ENCODE assay signal across 10 cellular contexts in genomic region chr6:122323361-122323760, GRCh38.
DNase-seq lines count a peak whose midpoint lies in the region; ATAC-seq and TF ChIP-seq lines count a peak whose summit lies in the region.
"Had no signal": no experiment of that assay in that cellular context is flagged by ENCODE, and none has a peak within 500 bp of the region (broad histone marks: within the 10 kb centered on the region; RNA-seq: fewer than 3 reads in every experiment).

No MANE protein-coding gene starts in this region.

- no peaks in the 10 kb centered on the region for H3K9me3 Mint-ChIP-seq in activated CD4-positive, alpha-beta memory T cell treated with anti-CD3 and anti-CD28 coated beads for 36 hours

- H3K4me1 ChIP-seq in A673 (ENCODE audit: insufficient read depth, low read length, poor library complexity, severe bottlenecking): peaks cover 17% of the 10 kb centered on the region
- no peaks in the 10 kb centered on the region for H3K4me1 ChIP-seq in liver (ENCODE audit: control insufficient read depth in 4 of 4, insufficient read depth in 4 of 4, low read length in 3 of 4)

- ATAC-seq in GM21786 (IDR thresholded peaks at IDR 0.05; ENCODE audit: unreplicated experiment) (peak; percentile 23), GM19328 (IDR thresholded peaks at IDR 0.05; ENCODE audit: unreplicated experiment) (no peak), HG02938 (IDR thresholded peaks at IDR 0.05; ENCODE audit: unreplicated experiment) (no peak)

- peak overlapping the region; percentile 30 for H3K4me3 ChIP-seq in A673 (ENCODE audit: low read depth, low read length, poor library complexity, severe bottlenecking)
- H3K4me3 ChIP-seq in liver (ENCODE audit: low read depth in 1 of 3, low read length in 3 of 3): peak overlapping the region in 2 of 3 donors; percentile 53 to 59

- peak overlapping the region; percentile 73 for H3K4me3 Mint-ChIP-seq in activated CD4-positive, alpha-beta memory T cell treated with anti-CD3 and anti-CD28 coated beads for 36 hours

- H3K27me3 Mint-ChIP-seq in activated CD4-positive, alpha-beta memory T cell treated with anti-CD3 and anti-CD28 coated beads for 36 hours: peaks cover 2% of the 10 kb centered on the region

- no peak for TF ChIP-seq RAD21 in liver (IDR thresholded peaks at IDR 0.05)

- no peak overlapping the region for H3K27ac ChIP-seq in A673 (ENCODE audit: low read depth, low read length, poor library complexity, severe bottlenecking)
- no peak overlapping the region for H3K27ac ChIP-seq in liver (ENCODE audit: low read depth in 1 of 2, low read length in 2 of 2)
- no peak overlapping the region for H3K27ac ChIP-seq in caudate nucleus (ENCODE audit: low read depth, low read length)

- H3K9ac ChIP-seq in liver (ENCODE audit: low read depth in 1 of 2, low read length in 2 of 2): no peak overlapping the region

- H3K27ac Mint-ChIP-seq in activated CD4-positive, alpha-beta memory T cell treated with anti-CD3 and anti-CD28 coated beads for 36 hours: no peak overlapping the region

- H3K4me1 Mint-ChIP-seq in activated CD4-positive, alpha-beta memory T cell treated with anti-CD3 and anti-CD28 coated beads for 36 hours (ENCODE audit: low read depth): peaks cover 17% of the 10 kb centered on the region

- intact Hi-C loops in A673 (cut with micrococcal nuclease; ENCODE audit: unreplicated experiment): no loop called here
- intact Hi-C loops in activated CD4-positive, alpha-beta memory T cell treated with anti-CD3 and anti-CD28 coated beads for 36 hours (cut with micrococcal nuclease): no loop called here

- H3K36me3 ChIP-seq in A673 (ENCODE audit: insufficient read depth, low read length, poor library complexity, severe bottlenecking) (no peaks in the 10 kb centered on the region), liver (ENCODE audit: control insufficient read depth in 4 of 4, insufficient read depth in 3 of 4, low read depth in 1 of 4, low read length in 3 of 4) (no peaks in the 10 kb centered on the region)

- H3K9me3 ChIP-seq in A673 (ENCODE audit: low read depth, low read length, poor library complexity, severe bottlenecking): no peaks in the 10 kb centered on the region
- no peaks in the 10 kb centered on the region for H3K9me3 ChIP-seq in liver (ENCODE audit: control insufficient read depth in 4 of 4, low read length in 3 of 4)

- POLR2A ChIA-PET in A673 (lab: Charles Lee; ENCODE audit: low non-redundant PET): no interaction called here
- POLR2A ChIA-PET in activated CD4-positive, alpha-beta memory T cell treated with anti-CD3 and anti-CD28 coated beads for 36 hours (lab: Charles Lee): no interaction called here

- 79% methylated on average over 2 of the region's 2 CpGs for WGBS in liver

- DNase-seq in A673 (ENCODE audit: low spot score) (peak; percentile 4), retina (no peak), caudate nucleus (lab: John Stamatoyannopoulos, UW) (no peak)
- no peak for DNase-seq in activated CD4-positive, alpha-beta memory T cell treated with anti-CD3 and anti-CD28 coated beads for 36 hours
- DNase-seq: SIG-M5; stimulated activated CD4-positive, alpha-beta T cell treated with anti-CD3 and anti-CD28 coated beads, Interleukin-12 subunit alpha, Interleukin-12 subunit beta, amount 100 ng/mL, for 4 hours had no signal

- TF ChIP-seq CTCF in A673 (conservative IDR thresholded peaks at IDR 0.05; ENCODE audit: low read depth, low read length) (no peak), liver (IDR thresholded peaks at IDR 0.05; ENCODE audit: low read depth, low read length, missing input control) (no peak)

- no TSS peak for BruUV-seq in A673 (replicated peaks; lab: Mats Ljungman, UMichigan)

- no peaks in the 10 kb centered on the region for H3K27me3 ChIP-seq in A673 (replicated peaks; ENCODE audit: insufficient read depth, low read depth, low read length, poor library complexity)
- no peaks in the 10 kb centered on the region for H3K27me3 ChIP-seq in liver (ENCODE audit: control insufficient read depth in 4 of 4, insufficient read depth in 4 of 4, low read length in 3 of 4)

- CTCF ChIA-PET in A673 (lab: Charles Lee): no interaction called here
- CTCF ChIA-PET in activated CD4-positive, alpha-beta memory T cell treated with anti-CD3 and anti-CD28 coated beads for 36 hours (lab: Charles Lee): no interaction called here

- no peaks in the 10 kb centered on the region for H3K36me3 Mint-ChIP-seq in activated CD4-positive, alpha-beta memory T cell treated with anti-CD3 and anti-CD28 coated beads for 36 hours

TF ChIP-seq in liver, 16 proteins besides CTCF, POLR2A, EP300 and RAD21:
- TF ChIP-seq ATF3 (IDR thresholded peaks at IDR 0.05): no peak
- no peak for TF ChIP-seq REST (IDR thresholded peaks at IDR 0.05)
- no peak for TF ChIP-seq SP1 (IDR thresholded peaks at IDR 0.05)
- TF ChIP-seq NR2F2 (IDR thresholded peaks at IDR 0.05): no peak
- no peak for TF ChIP-seq JUND (IDR thresholded peaks at IDR 0.05)
- TF ChIP-seq FOXA1 (IDR thresholded peaks at IDR 0.05): no peak
- no peak for TF ChIP-seq GABPA (IDR thresholded peaks at IDR 0.05 in 1 of 2, conservative IDR thresholded peaks at IDR 0.05 in 1 of 2)
- no peak for TF ChIP-seq HNF4A (conservative IDR thresholded peaks at IDR 0.05)
- TF ChIP-seq TAF1 (conservative IDR thresholded peaks at IDR 0.05): no peak
- TF ChIP-seq ZBTB33 (IDR thresholded peaks at IDR 0.05): no peak
